Comparison of ENCODE assay signal across 8 cellular contexts in the genomic region with DNA sequence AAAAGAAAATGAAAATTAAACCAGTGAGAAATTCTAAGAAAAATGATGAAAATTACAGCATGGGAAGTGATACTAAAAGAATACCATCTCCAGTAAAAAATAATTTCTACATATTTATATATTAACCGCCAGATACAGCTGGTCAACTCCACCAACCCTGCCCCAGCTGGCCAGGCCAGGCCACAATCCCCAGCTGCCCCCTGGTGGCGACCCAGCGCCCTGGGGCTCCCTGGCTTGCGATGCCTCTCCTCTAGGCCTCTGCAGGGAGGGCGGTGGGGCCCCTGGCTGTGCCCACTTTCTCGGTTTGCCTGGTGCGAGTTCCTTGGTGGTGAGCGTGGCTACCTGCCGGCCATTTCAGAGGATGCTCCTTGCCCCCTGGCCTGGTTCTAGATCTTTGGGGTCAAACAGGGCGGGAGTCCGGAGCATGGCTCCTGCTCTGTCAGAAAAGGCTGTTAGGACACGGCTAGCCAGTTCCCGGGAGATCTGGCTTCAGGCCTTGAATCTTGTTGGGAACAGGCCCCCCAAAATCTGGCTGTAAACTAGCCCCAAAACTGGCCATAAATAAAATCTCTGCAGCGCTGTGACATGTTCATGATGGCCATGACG. TPM values are rescaled to one million over a fixed set of nuclear protein-coding genes. Genes with fewer than 3 reads are reported as not detected.
DNase-seq lines count a peak whose midpoint lies in the region; ATAC-seq and TF ChIP-seq lines count a peak whose summit lies in the region.

No MANE protein-coding gene starts in this region.

- H3K4me2 ChIP-seq in neural cell (ENCODE audit: low read length): no peak overlapping the region

- peaks cover 4% of the 10 kb centered on the region for H3K27me3 ChIP-seq in CD4-positive, alpha-beta T cell (ENCODE audit: control insufficient read depth, insufficient read depth, low read length)
- H3K27me3 ChIP-seq in H7 (ENCODE audit: control insufficient read depth, insufficient read depth, low read length): no peaks in the 10 kb centered on the region
- H3K27me3 ChIP-seq in neural cell (ENCODE audit: insufficient read depth, low read depth, low read length): no peaks in the 10 kb centered on the region
- H3K27me3 ChIP-seq in thoracic aorta (replicated peaks; ENCODE audit: insufficient read depth): no peaks in the 10 kb centered on the region

- H3K36me3 ChIP-seq in H7 (replicated peaks; ENCODE audit: control insufficient read depth, insufficient read depth, low read length) (peaks cover 2% of the 10 kb centered on the region), neural cell (ENCODE audit: insufficient read depth, low read length) (no peaks in the 10 kb centered on the region), thoracic aorta (peaks cover 19% of the 10 kb centered on the region)

- no peak overlapping the region for H2AFZ ChIP-seq in neural cell (ENCODE audit: low read depth, low read length)

- ATAC-seq in CD4-positive, alpha-beta T cell (ENCODE audit: poor library complexity): peak; percentile 63
- ATAC-seq in thoracic aorta (ENCODE audit: insufficient number of reproducible peaks, low FRiP score, low read depth) (no peak), GM19397 (IDR thresholded peaks at IDR 0.05; ENCODE audit: unreplicated experiment) (no peak)

- no peak overlapping the region for H3K27ac Mint-ChIP-seq in CD4-positive, alpha-beta T cell
- no peak overlapping the region for H3K27ac Mint-ChIP-seq in activated T-helper 2 cell treated with anti-CD3 and anti-CD28 coated beads, Interferon-gamma antibody, Interleukin-2, Interleukin-4, amounts not matched to agents 10 μg/mL and 5 μg/mL and 100 μg/mL, durations not matched to agents 14 hours and 24 hours and 36 hours

- H3K9ac ChIP-seq in neural cell (ENCODE audit: low read length): no peak overlapping the region

- no peaks in the 10 kb centered on the region for H4K20me1 ChIP-seq in neural cell (ENCODE audit: insufficient read depth)

- no peak overlapping the region for H3K4me3 ChIP-seq in H7 (ENCODE audit: insufficient read depth, low read depth, low read length)
- H3K4me3 ChIP-seq in fibroblast of mammary gland (ENCODE audit: control insufficient read depth, low read depth, low read length): no peak overlapping the region
- H3K4me3 ChIP-seq in neural cell (ENCODE audit: low read length): no peak overlapping the region
- H3K4me3 ChIP-seq in thoracic aorta: no peak overlapping the region

- POLR2A ChIA-PET in CD4-positive, alpha-beta T cell (lab: Charles Lee): interaction anchor here (0.7 kb wide), 1 partner anchor 42 kb away, joined by 4 read pairs; no protein-coding TSS in a partner anchor

- peaks cover 41% of the 10 kb centered on the region for H3K79me2 ChIP-seq in neural cell (replicated peaks; ENCODE audit: insufficient read depth, low read length)

- DNase-seq in CD4-positive, alpha-beta T cell: peak; percentile 52 to 78 (median 64)
- peak; percentile 97 for DNase-seq in H7
- peak; percentile 84 for DNase-seq in RPMI8226
- DNase-seq in activated T-helper 2 cell treated with anti-CD3 and anti-CD28 coated beads, Interferon-gamma antibody, Interleukin-2, Interleukin-4, amounts not matched to agents 10 μg/mL and 5 μg/mL and 100 μg/mL, durations not matched to agents 14 hours and 24 hours and 36 hours (ENCODE audit: low spot score): peak; percentile 47
- peak; percentile 68 for DNase-seq in fibroblast of mammary gland (ENCODE audit: low read depth)
- no peak for DNase-seq in thoracic aorta (ENCODE audit: low spot score)

- H3K27me3 Mint-ChIP-seq in CD4-positive, alpha-beta T cell: no peaks in the 10 kb centered on the region
- H3K27me3 Mint-ChIP-seq in activated T-helper 2 cell treated with anti-CD3 and anti-CD28 coated beads, Interferon-gamma antibody, Interleukin-2, Interleukin-4, amounts not matched to agents 10 μg/mL and 5 μg/mL and 100 μg/mL, durations not matched to agents 14 hours and 24 hours and 36 hours (ENCODE audit: low read depth): peaks cover 5% of the 10 kb centered on the region

- H3K4me3 Mint-ChIP-seq in CD4-positive, alpha-beta T cell: no peak overlapping the region
- H3K4me3 Mint-ChIP-seq in activated T-helper 2 cell treated with anti-CD3 and anti-CD28 coated beads, Interferon-gamma antibody, Interleukin-2, Interleukin-4, amounts not matched to agents 10 μg/mL and 5 μg/mL and 100 μg/mL, durations not matched to agents 14 hours and 24 hours and 36 hours (ENCODE audit: low read depth): no peak overlapping the region

- H3K9me3 Mint-ChIP-seq in CD4-positive, alpha-beta T cell: no peaks in the 10 kb centered on the region
- H3K9me3 Mint-ChIP-seq in activated T-helper 2 cell treated with anti-CD3 and anti-CD28 coated beads, Interferon-gamma antibody, Interleukin-2, Interleukin-4, amounts not matched to agents 10 μg/mL and 5 μg/mL and 100 μg/mL, durations not matched to agents 14 hours and 24 hours and 36 hours: no peaks in the 10 kb centered on the region

- H3K36me3 Mint-ChIP-seq in CD4-positive, alpha-beta T cell (ENCODE audit: low read depth): no peaks in the 10 kb centered on the region
- no peaks in the 10 kb centered on the region for H3K36me3 Mint-ChIP-seq in activated T-helper 2 cell treated with anti-CD3 and anti-CD28 coated beads, Interferon-gamma antibody, Interleukin-2, Interleukin-4, amounts not matched to agents 10 μg/mL and 5 μg/mL and 100 μg/mL, durations not matched to agents 14 hours and 24 hours and 36 hours (ENCODE audit: low read depth)

- TF ChIP-seq RAD21 in neural cell (conservative IDR thresholded peaks at IDR 0.05): peak; percentile 65

- TF ChIP-seq EP300 in neural cell (conservative IDR thresholded peaks at IDR 0.05; ENCODE audit: poor library complexity, severe bottlenecking): no peak

- no peaks in the 10 kb centered on the region for H3K9me3 ChIP-seq in CD4-positive, alpha-beta T cell (ENCODE audit: control insufficient read depth, low read length)
- H3K9me3 ChIP-seq in neural cell (ENCODE audit: low read length) (no peaks in the 10 kb centered on the region), thoracic aorta (no peaks in the 10 kb centered on the region)

- no peaks in the 10 kb centered on the region for H3K9me2 ChIP-seq in neural cell (ENCODE audit: insufficient read depth, low read length)

- peak; percentile 91 for TF ChIP-seq CTCF in CD4-positive, alpha-beta T cell (IDR thresholded peaks at IDR 0.05)
- TF ChIP-seq CTCF in fibroblast of mammary gland (conservative IDR thresholded peaks at IDR 0.05; ENCODE audit: control insufficient read depth, insufficient read depth, low read depth, low read length) (peak; percentile 91), neural cell (IDR thresholded peaks at IDR 0.05; ENCODE audit: poor library complexity, severe bottlenecking) (peak; percentile 60), thoracic aorta (IDR thresholded peaks at IDR 0.05) (peak; percentile 97)

- CTCF ChIA-PET in CD4-positive, alpha-beta T cell (lab: Charles Lee): interaction anchor here (0.7 to 2.6 kb wide), 7 partner anchors 18 to 347 kb away, joined by 3 to 20 read pairs (median 4); a partner anchor contains a TSS

- no peak overlapping the region for H3K27ac ChIP-seq in CD4-positive, alpha-beta T cell (ENCODE audit: low read depth, low read length)
- H3K27ac ChIP-seq in neural cell (ENCODE audit: low read length): no peak overlapping the region
- H3K27ac ChIP-seq in thoracic aorta: no peak overlapping the region

- intact Hi-C loops in CD4-positive, alpha-beta T cell (cut with DNase I, micrococcal nuclease): loop anchor here (1.0 to 2.0 kb wide), 3 partner anchors 42 to 392 kb away; no protein-coding TSS in a partner anchor
- intact Hi-C loops in activated T-helper 2 cell treated with anti-CD3 and anti-CD28 coated beads, Interferon-gamma antibody, Interleukin-2, Interleukin-4, amounts not matched to agents 10 μg/mL and 5 μg/mL and 100 μg/mL, durations not matched to agents 14 hours and 24 hours and 36 hours (cut with micrococcal nuclease): loop anchor here (1.0 to 2.0 kb wide), 3 partner anchors 14 to 42 kb away; a partner anchor contains a TSS

- peaks cover 20 to 54% of the 10 kb centered on the region in 2 donors for H3K4me1 ChIP-seq in thoracic aorta (ENCODE audit: control insufficient read depth in 1 of 2, low read depth in 2 of 2)

- no peaks in the 10 kb centered on the region for H3K4me1 Mint-ChIP-seq in CD4-positive, alpha-beta T cell (ENCODE audit: low read depth)
- peaks cover 3% of the 10 kb centered on the region for H3K4me1 Mint-ChIP-seq in activated T-helper 2 cell treated with anti-CD3 and anti-CD28 coated beads, Interferon-gamma antibody, Interleukin-2, Interleukin-4, amounts not matched to agents 10 μg/mL and 5 μg/mL and 100 μg/mL, durations not matched to agents 14 hours and 24 hours and 36 hours (ENCODE audit: low read depth)

- no peaks in the 10 kb centered on the region for H3F3A ChIP-seq in neural cell (ENCODE audit: insufficient read depth, low read length, poor library complexity, severe bottlenecking)

RNA-seq across cellular contexts. Expression of a gene that starts 14.5 kb away (rescaled TPM):
- total RNA-seq in CD4-positive, alpha-beta T cell: not detected
- 1.5 and 2.7 TPM in 2 replicates for total RNA-seq in H7 (2014; rRNA removed; shearing (Covaris generic))
- total RNA-seq in activated T-helper 2 cell treated with anti-CD3 and anti-CD28 coated beads, Interferon-gamma antibody, Interleukin-2, Interleukin-4, amounts not matched to agents 10 μg/mL and 5 μg/mL and 100 μg/mL, durations not matched to agents 14 hours and 24 hours and 36 hours: 2.1 and 2.5 TPM in 2 replicates
- 2.6 and 3.2 TPM in 2 replicates for polyA plus RNA-seq in neural cell
- 5.9 and 7.8 TPM in 2 replicates for polyA minus RNA-seq in neural cell
- 10 to 100 TPM; 19.5 to 32.9 TPM for total RNA-seq in thoracic aorta

RNA-seq across cellular contexts. Expression of a gene that starts 20.7 kb away (rescaled TPM):
- 10 to 100 TPM; 24.9 to 26.8 TPM for total RNA-seq in CD4-positive, alpha-beta T cell
- 92.3 and 115 TPM in 2 replicates for total RNA-seq in H7 (2014; rRNA removed; shearing (Covaris generic))
- 73.1 and 73.8 TPM in 2 replicates for total RNA-seq in activated T-helper 2 cell treated with anti-CD3 and anti-CD28 coated beads, Interferon-gamma antibody, Interleukin-2, Interleukin-4, amounts not matched to agents 10 μg/mL and 5 μg/mL and 100 μg/mL, durations not matched to agents 14 hours and 24 hours and 36 hours
- 125 and 145 TPM in 2 replicates for polyA plus RNA-seq in neural cell
- polyA minus RNA-seq in neural cell: 21.2 and 29.5 TPM in 2 replicates
- total RNA-seq in thoracic aorta: 10 to 100 TPM; 18.4 to 21.1 TPM

RNA-seq across cellular contexts. Expression of a gene that starts 41.3 kb away (rescaled TPM):
- under 1 TPM; 0.70 to 0.77 TPM for total RNA-seq in CD4-positive, alpha-beta T cell
- 3.7 and 4.6 TPM in 2 replicates for total RNA-seq in H7 (2014; rRNA removed; shearing (Covaris generic))
- total RNA-seq in activated T-helper 2 cell treated with anti-CD3 and anti-CD28 coated beads, Interferon-gamma antibody, Interleukin-2, Interleukin-4, amounts not matched to agents 10 μg/mL and 5 μg/mL and 100 μg/mL, durations not matched to agents 14 hours and 24 hours and 36 hours: 0.16 TPM in 1 of 2 replicates, not detected in the other
- 0.32 and 0.57 TPM in 2 replicates for polyA plus RNA-seq in neural cell
- 0.46 and 0.49 TPM in 2 replicates for polyA minus RNA-seq in neural cell
- total RNA-seq in thoracic aorta: 100 to 1,000 TPM; 197 to 217 TPM

RNA-seq across cellular contexts. Expression of a gene that starts 57.6 kb away (rescaled TPM):
- total RNA-seq in CD4-positive, alpha-beta T cell: 10 to 100 TPM in 1 of 2 experiments, 1 to 10 TPM in 1; 8.6 to 10.8 TPM
- total RNA-seq in H7 (2014; rRNA removed; shearing (Covaris generic)): 34.7 and 45.0 TPM in 2 replicates
- total RNA-seq in activated T-helper 2 cell treated with anti-CD3 and anti-CD28 coated beads, Interferon-gamma antibody, Interleukin-2, Interleukin-4, amounts not matched to agents 10 μg/mL and 5 μg/mL and 100 μg/mL, durations not matched to agents 14 hours and 24 hours and 36 hours: 40.4 and 41.9 TPM in 2 replicates
- polyA plus RNA-seq in neural cell: 4.4 and 6.3 TPM in 2 replicates
- 6.8 and 11.2 TPM in 2 replicates for polyA minus RNA-seq in neural cell
- total RNA-seq in thoracic aorta: 1 to 10 TPM; 3.5 to 7.6 TPM

Comparison
In these comparisons a context has a peak if more than half of its experiments do, and no peak if none do; other contexts are left out.
1. RNA of a gene that starts 41.3 kb away (total RNA-seq): 197 to 217 TPM in thoracic aorta; 3.7 to 4.6 TPM in H7, 0.70 to 0.77 TPM in CD4-positive, alpha-beta T cell and 0.16 TPM in activated T-helper 2 cell treated with anti-CD3 and anti-CD28 coated beads, Interferon-gamma antibody, Interleukin-2, Interleukin-4, amounts not matched to agents 10 μg/mL and 5 μg/mL and 100 μg/mL, durations not matched to agents 14 hours and 24 hours and 36 hours; every median in the first group is over 10 times any median in the second.
2. Peak in every context shown above with its lines, with median percentiles within 50 percentile points of each other: CTCF ChIP-seq.